ENCODE assay signal across 8 cellular contexts in genomic region chr20:23152308-23152892, GRCh38.
DNase-seq lines count a peak whose midpoint lies in the region; ATAC-seq and TF ChIP-seq lines count a peak whose summit lies in the region.

No MANE protein-coding gene starts in this region.

- H2BK120ac ChIP-seq in trophoblast cell (ENCODE audit: insufficient read depth, low read length, poor library complexity), result no peak overlapping the region

- H3K4me2 ChIP-seq in trophoblast cell (ENCODE audit: low read length), result no peak overlapping the region

- no peaks in the 10 kb centered on the region for H3K27me3 ChIP-seq in CD4-positive, alpha-beta T cell (ENCODE audit: control insufficient read depth, insufficient read depth, low read length)
- no peaks in the 10 kb centered on the region for H3K27me3 ChIP-seq in trophoblast cell (ENCODE audit: insufficient read depth, low read length)

- H2BK12ac ChIP-seq in trophoblast cell (ENCODE audit: low read length), result no peak overlapping the region

- no peaks in the 10 kb centered on the region for H3K79me2 ChIP-seq in trophoblast cell (ENCODE audit: control insufficient read depth, insufficient read depth, low read length, poor library complexity)

- H3K9ac ChIP-seq in trophoblast cell (ENCODE audit: low read length), result no peak overlapping the region

- no peak for DNase-seq in CD4-positive, alpha-beta T cell
- peak; percentile 93 for DNase-seq in RPMI7951 (ENCODE audit: low read depth)
- peak; percentile 90 for DNase-seq in fibroblast of the aortic adventitia (ENCODE audit: low read depth)
- DNase-seq in trophoblast cell, result peak; percentile 33 to 44
- DNase-seq in NCI-H2029 treated with DMSO at 0.1 percent for 48 hours (lab: John Stamatoyannopoulos, UW), result no peak
- DNase-seq in NCI-H446 treated with DMSO at 0.1 percent for 48 hours (lab: John Stamatoyannopoulos, UW), result no peak
- DNase-seq in stimulated activated CD4-positive, alpha-beta T cell treated with anti-CD3 and anti-CD28 coated beads, Interleukin-2, amount 100 ng/mL, for 48 hours, result no peak

- no peak overlapping the region for H3K18ac ChIP-seq in trophoblast cell (ENCODE audit: low read length)

- no peaks in the 10 kb centered on the region for H3K9me3 ChIP-seq in CD4-positive, alpha-beta T cell (ENCODE audit: control insufficient read depth, low read length)
- H3K9me3 ChIP-seq in trophoblast cell (ENCODE audit: insufficient read depth, low read depth, low read length), result peaks cover 2% of the 10 kb centered on the region

- peaks cover 4% of the 10 kb centered on the region for H3K79me1 ChIP-seq in trophoblast cell (ENCODE audit: low read length)

- H3K9me3 Mint-ChIP-seq in CD4-positive, alpha-beta T cell, result no peaks in the 10 kb centered on the region

- no peak overlapping the region for H2BK5ac ChIP-seq in trophoblast cell (ENCODE audit: low read depth, low read length, poor library complexity)

- H3K4me3 ChIP-seq in fibroblast of the aortic adventitia (ENCODE audit: low read depth, low read length), result no peak overlapping the region
- H3K4me3 ChIP-seq in trophoblast cell (ENCODE audit: low read depth, low read length), result no peak overlapping the region

- H3K23ac ChIP-seq in trophoblast cell (ENCODE audit: low read length), result no peak overlapping the region

- intact Hi-C loops in CD4-positive, alpha-beta T cell (cut with DNase I, micrococcal nuclease), result no loop called here

- no peaks in the 10 kb centered on the region for H3K36me3 ChIP-seq in trophoblast cell (ENCODE audit: control insufficient read depth in 1 of 2, insufficient read depth in 2 of 2, low read length in 2 of 2)

- WGBS in trophoblast cell (ENCODE audit: extremely low coverage, insufficient coverage, insufficient read length), result no CpG with 5 or more reads among the region's 9 CpGs

- ATAC-seq in CD4-positive, alpha-beta T cell (ENCODE audit: poor library complexity), result peak; percentile 11
- no peak for ATAC-seq in HG02840 (IDR thresholded peaks at IDR 0.05; ENCODE audit: low FRiP score, unreplicated experiment)

- no peaks in the 10 kb centered on the region for H3K4me1 Mint-ChIP-seq in CD4-positive, alpha-beta T cell (ENCODE audit: low read depth)

- no peak overlapping the region for H3K27ac Mint-ChIP-seq in CD4-positive, alpha-beta T cell

- H4K8ac ChIP-seq in trophoblast cell (ENCODE audit: low read depth, low read length), result no peak overlapping the region

- H3K27me3 Mint-ChIP-seq in CD4-positive, alpha-beta T cell, result no peaks in the 10 kb centered on the region

- H2AK5ac ChIP-seq in trophoblast cell (ENCODE audit: low read length), result no peak overlapping the region

- H3K4ac ChIP-seq in trophoblast cell (ENCODE audit: low read depth, low read length), result no peak overlapping the region

- no peak overlapping the region for H4K91ac ChIP-seq in trophoblast cell (ENCODE audit: low read depth, low read length)

- peaks cover 4% of the 10 kb centered on the region in 2 experiments for H3K4me1 ChIP-seq in trophoblast cell (ENCODE audit: control insufficient read depth in 1 of 2, insufficient read depth in 2 of 2, low read length in 2 of 2)

- no peak overlapping the region for H3K27ac ChIP-seq in CD4-positive, alpha-beta T cell (ENCODE audit: low read depth, low read length)
- H3K27ac ChIP-seq in trophoblast cell (ENCODE audit: low read depth, low read length), result no peak overlapping the region

- no peak overlapping the region for H3K14ac ChIP-seq in trophoblast cell (ENCODE audit: low read length)

- TF ChIP-seq CTCF in CD4-positive, alpha-beta T cell (IDR thresholded peaks at IDR 0.05), result no peak
- no peak for TF ChIP-seq CTCF in fibroblast of the aortic adventitia (IDR thresholded peaks at IDR 0.05; ENCODE audit: insufficient read depth, low read length)

- H2AFZ ChIP-seq in trophoblast cell (ENCODE audit: insufficient read depth, low read length, poor library complexity), result peak overlapping the region; percentile 4

- CTCF ChIA-PET in CD4-positive, alpha-beta T cell (lab: Charles Lee), result no interaction called here

- H4K12ac ChIP-seq in trophoblast cell (ENCODE audit: low read depth, low read length), result no peak overlapping the region

- H3K4me3 Mint-ChIP-seq in CD4-positive, alpha-beta T cell, result no peak overlapping the region

- H3K36me3 Mint-ChIP-seq in CD4-positive, alpha-beta T cell (ENCODE audit: low read depth), result no peaks in the 10 kb centered on the region

- POLR2A ChIA-PET in CD4-positive, alpha-beta T cell (lab: Charles Lee), result no interaction called here

Comparison
In these comparisons a context has a peak if more than half of its experiments do, and no peak if none do; other contexts are left out.
1. DNase-seq: peak in RPMI7951 (single experiment), fibroblast of the aortic adventitia (single experiment) and trophoblast cell (2 of 2); none in CD4-positive, alpha-beta T cell (0 of 10), NCI-H2029 treated with DMSO at 0.1 percent for 48 hours (single experiment), NCI-H446 treated with DMSO at 0.1 percent for 48 hours (single experiment) and stimulated activated CD4-positive, alpha-beta T cell treated with anti-CD3 and anti-CD28 coated beads, Interleukin-2, amount 100 ng/mL, for 48 hours (0 of 2).